In genomic region chr12:132385375-132385774, GRCh38 we compare ENCODE assay signal across 26 cellular contexts. TPM values are rescaled to one million over a fixed set of nuclear protein-coding genes. Genes with fewer than 3 reads are reported as not detected.
"Had no signal": no experiment of that assay in that cellular context is flagged by ENCODE, and none has a peak within 500 bp of the region (broad histone marks: within the 10 kb centered on the region; RNA-seq: fewer than 3 reads in every experiment).

No MANE protein-coding gene starts in this region.

- H3K27me3 ChIP-seq: SJCRH30 had no signal

- H3K36me3 Mint-ChIP-seq: IgD-negative memory B cell had no signal

- H3K9me3 Mint-ChIP-seq: IgD-negative memory B cell had no signal

- H3K4me1 Mint-ChIP-seq: IgD-negative memory B cell had no signal

- H3K4me3 ChIP-seq: K562, SJCRH30 had no signal

- H3K4me2 ChIP-seq: KMS-11 had no signal

- H3K36me3 ChIP-seq: SJCRH30 had no signal

- ATAC-seq: K562, Panc1, Right ventricle myocardium inferior, SK-N-SH treated with all-trans-retinoic acid at 6 μM for 48 hours had no signal

- H3K4me3 Mint-ChIP-seq: IgD-negative memory B cell had no signal

- H3K27ac ChIP-seq: HL-60, KMS-11, RWPE1, SJCRH30 had no signal

- DNase-seq: Kasumi-1, MM.1S, NCI-H1092 treated with DMSO at 0.1 percent for 48 hours, NCI-H1436 treated with DMSO at 0.1 percent for 48 hours, NCI-H1694, NCI-H187 treated with DMSO at 0.1 percent for 48 hours, NCI-H2029 treated with DMSO at 0.1 percent for 48 hours, NCI-H2171 treated with DMSO at 0.1 percent for 48 hours, NCI-H2227 treated with DMSO at 0.1 percent for 48 hours, NCI-H446, NCI-H510A, NCI-H524 treated with DMSO at 0.1 percent for 48 hours, NCI-H69, NCI-H774, SHP77 treated with DMSO at 0.1 percent for 48 hours, SJCRH30, T-helper 1 cell had no signal

- H3K9ac ChIP-seq: KMS-11 had no signal

RNA-seq across cellular contexts. Expression of gene GALNT9, which starts 56.0 kb away (rescaled TPM):
- total RNA-seq: K562, M059J, Right ventricle myocardium inferior had no signal
